In genomic region chr2:73223821-73224220, GRCh38 we compare ENCODE assay signal across 18 cellular contexts. TPM values are rescaled to one million over a fixed set of nuclear protein-coding genes. Genes with fewer than 3 reads are reported as not detected.
A peak's percentile ranks its signal among the peaks of the same experiment; 100 is the strongest.
DNase-seq lines count a peak whose midpoint lies in the region; ATAC-seq and TF ChIP-seq lines count a peak whose summit lies in the region.
"Had no signal": no experiment of that assay in that cellular context is flagged by ENCODE, and none has a peak within 500 bp of the region (broad histone marks: within the 10 kb centered on the region; RNA-seq: fewer than 3 reads in every experiment).

No MANE protein-coding gene starts in this region.

- H3K9me3 ChIP-seq in adrenal gland (replicated peaks in 1 of 3) (no peaks in the 10 kb centered on the region), right cardiac atrium (ENCODE audit: control insufficient read depth, low read length) (no peaks in the 10 kb centered on the region)
- H3K9me3 ChIP-seq: A549, BE2C had no signal

- TF ChIP-seq CTCF in adrenal gland (IDR thresholded peaks at IDR 0.05): no peak

- ATAC-seq in activated naive CD4-positive, alpha-beta T cell treated with anti-CD3 and anti-CD28 coated beads, Interleukin-2, amount 50 U/mL, for 72 hours: peak in 1 of 2 donors; percentile 45
- no peak for ATAC-seq in activated CD8-positive, alpha-beta T cell treated with anti-CD3 and anti-CD28 coated beads, Interleukin-2, amount 10 ng/mL, durations not matched to agents 7 days and 5 days
- no peak for ATAC-seq in stimulated activated effector memory CD8-positive, alpha-beta T cell treated with anti-CD3 and anti-CD28 coated beads, Interleukin-12 subunit alpha, Interleukin-12 subunit beta, amount 100 ng/mL, for 72 hours
- ATAC-seq in right cardiac atrium (no peak), GM21360 (IDR thresholded peaks at IDR 0.05; ENCODE audit: unreplicated experiment) (no peak)
- ATAC-seq: A549, GM12878, HCT116 had no signal

- DNase-seq in activated naive CD4-positive, alpha-beta T cell treated with anti-CD3 and anti-CD28 coated beads, Interleukin-2, amount 50 U/mL, for 72 hours (ENCODE audit: low spot score in 2 of 2): no peak
- DNase-seq in activated naive CD4-positive, alpha-beta T cell (lab: John Stamatoyannopoulos, UW): no peak
- DNase-seq in activated CD8-positive, alpha-beta T cell treated with anti-CD3 and anti-CD28 coated beads, Interleukin-2, amount 10 ng/mL, durations not matched to agents 7 days and 5 days: no peak
- DNase-seq in adrenal gland: peak in 4 of 7 donors; percentile 52 to 62 (median 60)
- no peak for DNase-seq in stimulated activated effector memory CD8-positive, alpha-beta T cell treated with anti-CD3 and anti-CD28 coated beads, Interleukin-12 subunit alpha, Interleukin-12 subunit beta, amount 100 ng/mL, for 72 hours (ENCODE audit: low spot score in 2 of 2)
- DNase-seq in right cardiac atrium: no peak
- DNase-seq: BE2C; CD4-positive, alpha-beta memory T cell; DMS79; GM23248 had no signal

- CTCF ChIA-PET in activated CD8-positive, alpha-beta T cell treated with anti-CD3 and anti-CD28 coated beads, Interleukin-2, amount 10 ng/mL, durations not matched to agents 7 days and 5 days (lab: Charles Lee): interaction anchor here (1.1 kb wide), 1 partner anchor 11 kb away, joined by 3 read pairs; no protein-coding TSS in a partner anchor

- H3K27me3 Mint-ChIP-seq in activated CD8-positive, alpha-beta T cell treated with anti-CD3 and anti-CD28 coated beads, Interleukin-2, amount 10 ng/mL, durations not matched to agents 7 days and 5 days (ENCODE audit: low read depth): no peaks in the 10 kb centered on the region
- H3K27me3 Mint-ChIP-seq: CD4-positive, alpha-beta memory T cell had no signal

- peak overlapping the region; percentile 57 to 72 for H3K27ac Mint-ChIP-seq in activated naive CD4-positive, alpha-beta T cell treated with anti-CD3 and anti-CD28 coated beads, Interleukin-2, amount 50 U/mL, for 72 hours
- peak overlapping the region; percentile 22 for H3K27ac Mint-ChIP-seq in activated CD8-positive, alpha-beta T cell treated with anti-CD3 and anti-CD28 coated beads, Interleukin-2, amount 10 ng/mL, durations not matched to agents 7 days and 5 days
- H3K27ac Mint-ChIP-seq in stimulated activated effector memory CD8-positive, alpha-beta T cell treated with anti-CD3 and anti-CD28 coated beads, Interleukin-12 subunit alpha, Interleukin-12 subunit beta, amount 100 ng/mL, for 72 hours: peak overlapping the region; percentile 8

- POLR2A ChIA-PET in activated CD8-positive, alpha-beta T cell treated with anti-CD3 and anti-CD28 coated beads, Interleukin-2, amount 10 ng/mL, durations not matched to agents 7 days and 5 days (lab: Charles Lee): interaction anchor here (1.1 to 2.8 kb wide), 2 partner anchors 11 to 67 kb away, joined by 3 to 10 read pairs; partner anchors contain the start of genes CCT7 and PRADC1

- no peaks in the 10 kb centered on the region for H3K9me3 Mint-ChIP-seq in activated naive CD4-positive, alpha-beta T cell treated with anti-CD3 and anti-CD28 coated beads, Interleukin-2, amount 50 U/mL, for 72 hours
- H3K9me3 Mint-ChIP-seq in activated CD8-positive, alpha-beta T cell treated with anti-CD3 and anti-CD28 coated beads, Interleukin-2, amount 10 ng/mL, durations not matched to agents 7 days and 5 days (ENCODE audit: insufficient read depth): no peaks in the 10 kb centered on the region
- H3K9me3 Mint-ChIP-seq in stimulated activated effector memory CD8-positive, alpha-beta T cell treated with anti-CD3 and anti-CD28 coated beads, Interleukin-12 subunit alpha, Interleukin-12 subunit beta, amount 100 ng/mL, for 72 hours: no peaks in the 10 kb centered on the region
- H3K9me3 Mint-ChIP-seq: CD4-positive, alpha-beta memory T cell had no signal

- no peaks in the 10 kb centered on the region for H3K4me1 ChIP-seq in adrenal gland (replicated peaks in 1 of 2)
- no peaks in the 10 kb centered on the region for H3K4me1 ChIP-seq in right cardiac atrium (ENCODE audit: control insufficient read depth, insufficient read depth, low read length)
- H3K4me1 ChIP-seq: A549, BE2C had no signal

- H3K27me3 ChIP-seq in adrenal gland (no peaks in the 10 kb centered on the region), right cardiac atrium (ENCODE audit: control insufficient read depth, insufficient read depth) (no peaks in the 10 kb centered on the region)
- H3K27me3 ChIP-seq: BE2C had no signal

- peak overlapping the region in 1 of 5 donors; percentile 21 for H3K27ac ChIP-seq in adrenal gland
- H3K27ac ChIP-seq in right cardiac atrium (ENCODE audit: low read length): no peak overlapping the region
- H3K27ac ChIP-seq: A549, C4-2B, GM23248 had no signal

- peaks cover 14% of the 10 kb centered on the region for H3K4me1 Mint-ChIP-seq in activated CD8-positive, alpha-beta T cell treated with anti-CD3 and anti-CD28 coated beads, Interleukin-2, amount 10 ng/mL, durations not matched to agents 7 days and 5 days (ENCODE audit: low read depth)
- no peaks in the 10 kb centered on the region for H3K4me1 Mint-ChIP-seq in stimulated activated effector memory CD8-positive, alpha-beta T cell treated with anti-CD3 and anti-CD28 coated beads, Interleukin-12 subunit alpha, Interleukin-12 subunit beta, amount 100 ng/mL, for 72 hours

- H3K4me3 ChIP-seq in adrenal gland (no peak overlapping the region), right cardiac atrium (ENCODE audit: low read length) (no peak overlapping the region)
- H3K4me3 ChIP-seq: A549, GM12878, GM23248 had no signal

- intact Hi-C loops in adrenal gland (cut with DNase I): no loop called here
- intact Hi-C loops in right cardiac atrium (cut with DNase I): no loop called here

- H3K36me3 Mint-ChIP-seq in activated naive CD4-positive, alpha-beta T cell treated with anti-CD3 and anti-CD28 coated beads, Interleukin-2, amount 50 U/mL, for 72 hours: no peaks in the 10 kb centered on the region
- peaks cover 24% of the 10 kb centered on the region for H3K36me3 Mint-ChIP-seq in activated CD8-positive, alpha-beta T cell treated with anti-CD3 and anti-CD28 coated beads, Interleukin-2, amount 10 ng/mL, durations not matched to agents 7 days and 5 days (ENCODE audit: low read depth)
- peaks cover 47% of the 10 kb centered on the region for H3K36me3 Mint-ChIP-seq in stimulated activated effector memory CD8-positive, alpha-beta T cell treated with anti-CD3 and anti-CD28 coated beads, Interleukin-12 subunit alpha, Interleukin-12 subunit beta, amount 100 ng/mL, for 72 hours

- WGBS in adrenal gland, 4 donors: 62 to 66% (median 65%) methylated on average over 4 of the region's 4 CpGs
- WGBS in right cardiac atrium: 84% methylated on average over 4 of the region's 4 CpGs

- no peak for TF ChIP-seq POLR2A in adrenal gland (IDR thresholded peaks at IDR 0.05)

- peaks cover 0 to 43% of the 10 kb centered on the region in 2 donors for H3K36me3 ChIP-seq in adrenal gland (replicated peaks in 1 of 2)
- H3K36me3 ChIP-seq: BE2C had no signal

- no peak overlapping the region for H3K4me3 Mint-ChIP-seq in activated CD8-positive, alpha-beta T cell treated with anti-CD3 and anti-CD28 coated beads, Interleukin-2, amount 10 ng/mL, durations not matched to agents 7 days and 5 days
- H3K4me3 Mint-ChIP-seq in stimulated activated effector memory CD8-positive, alpha-beta T cell treated with anti-CD3 and anti-CD28 coated beads, Interleukin-12 subunit alpha, Interleukin-12 subunit beta, amount 100 ng/mL, for 72 hours: no peak overlapping the region
- H3K4me3 Mint-ChIP-seq: CD4-positive, alpha-beta memory T cell had no signal

RNA-seq across cellular contexts. Expression of gene PRADC1, which starts 9.2 kb away (rescaled TPM):
- total RNA-seq in activated naive CD4-positive, alpha-beta T cell treated with anti-CD3 and anti-CD28 coated beads, Interleukin-2, amount 50 U/mL, for 72 hours: 10 to 100 TPM; 11.5 to 24.7 TPM
- total RNA-seq in activated CD8-positive, alpha-beta T cell treated with anti-CD3 and anti-CD28 coated beads, Interleukin-2, amount 10 ng/mL, durations not matched to agents 7 days and 5 days: 10 to 100 TPM; 19.0 to 19.1 TPM
- total RNA-seq in adrenal gland (10 to 100 TPM; 24.4 to 76.3 (median 33.3) TPM), right cardiac atrium (10 to 100 TPM; 73.7 to 91.3 (median 82.5) TPM)
- polyA plus RNA-seq in adrenal gland (10 to 100 TPM; 37.9 to 65.8 (median 63.2) TPM), right cardiac atrium (134 TPM)

RNA-seq across cellular contexts. Expression of gene SMYD5, which starts 9.8 kb away (rescaled TPM):
- 10 to 100 TPM; 36.0 to 41.1 TPM for total RNA-seq in activated naive CD4-positive, alpha-beta T cell treated with anti-CD3 and anti-CD28 coated beads, Interleukin-2, amount 50 U/mL, for 72 hours
- 10 to 100 TPM; 16.6 to 21.3 TPM for total RNA-seq in activated CD8-positive, alpha-beta T cell treated with anti-CD3 and anti-CD28 coated beads, Interleukin-2, amount 10 ng/mL, durations not matched to agents 7 days and 5 days
- total RNA-seq in adrenal gland: 10 to 100 TPM in 7 of 8 donors, 1 to 10 TPM in 1; 8.7 to 35.0 (median 27.8) TPM
- polyA plus RNA-seq in adrenal gland: 10 to 100 TPM; 25.7 to 45.4 (median 34.7) TPM
- total RNA-seq in right cardiac atrium: 10 to 100 TPM; 13.3 to 15.3 (median 14.1) TPM
- polyA plus RNA-seq in right cardiac atrium: 12.9 TPM

RNA-seq across cellular contexts. Expression of gene CCT7, which starts 10.3 kb away (rescaled TPM):
- total RNA-seq in activated naive CD4-positive, alpha-beta T cell treated with anti-CD3 and anti-CD28 coated beads, Interleukin-2, amount 50 U/mL, for 72 hours: 100 to 1,000 TPM; 417 to 503 TPM
- 100 to 1,000 TPM; 347 to 362 TPM for total RNA-seq in activated CD8-positive, alpha-beta T cell treated with anti-CD3 and anti-CD28 coated beads, Interleukin-2, amount 10 ng/mL, durations not matched to agents 7 days and 5 days
- 100 to 1,000 TPM; 203 to 581 (median 294) TPM for total RNA-seq in adrenal gland
- polyA plus RNA-seq in adrenal gland: 100 to 1,000 TPM; 120 to 424 (median 246) TPM
- total RNA-seq in right cardiac atrium: 100 to 1,000 TPM; 190 to 226 (median 213) TPM
- 210 TPM for polyA plus RNA-seq in right cardiac atrium

RNA-seq across cellular contexts. Expression of gene NOTO, which starts 21.4 kb away (rescaled TPM):
- not detected for total RNA-seq in activated naive CD4-positive, alpha-beta T cell treated with anti-CD3 and anti-CD28 coated beads, Interleukin-2, amount 50 U/mL, for 72 hours
- total RNA-seq in activated CD8-positive, alpha-beta T cell treated with anti-CD3 and anti-CD28 coated beads, Interleukin-2, amount 10 ng/mL, durations not matched to agents 7 days and 5 days: not detected
- total RNA-seq in adrenal gland: not detected
- under 1 TPM; 0.03 to 0.08 (median 0.05) TPM for polyA plus RNA-seq in adrenal gland
- total RNA-seq in right cardiac atrium: not detected
- polyA plus RNA-seq in right cardiac atrium: not detected
- total RNA-seq: CD4-positive, alpha-beta memory T cell; G401; GM12878; GM23248; HT1080 had no signal
- polyA plus RNA-seq: AG04450; CD4-positive, alpha-beta memory T cell; GM12878; GM23248 had no signal

Comparison
In these comparisons a context has a peak if more than half of its experiments do, and no peak if none do; other contexts are left out.
1. DNase-seq: peak in adrenal gland (4 of 7); none in activated naive CD4-positive, alpha-beta T cell treated with anti-CD3 and anti-CD28 coated beads, Interleukin-2, amount 50 U/mL, for 72 hours (0 of 2), activated naive CD4-positive, alpha-beta T cell (0 of 4), activated CD8-positive, alpha-beta T cell treated with anti-CD3 and anti-CD28 coated beads, Interleukin-2, amount 10 ng/mL, durations not matched to agents 7 days and 5 days (single experiment), stimulated activated effector memory CD8-positive, alpha-beta T cell treated with anti-CD3 and anti-CD28 coated beads, Interleukin-12 subunit alpha, Interleukin-12 subunit beta, amount 100 ng/mL, for 72 hours (0 of 2) and right cardiac atrium (0 of 3).
2. H3K27ac Mint-ChIP-seq: peak in every context shown above with its lines; median percentile 64 in activated naive CD4-positive, alpha-beta T cell treated with anti-CD3 and anti-CD28 coated beads, Interleukin-2, amount 50 U/mL, for 72 hours; 22 in activated CD8-positive, alpha-beta T cell treated with anti-CD3 and anti-CD28 coated beads, Interleukin-2, amount 10 ng/mL, durations not matched to agents 7 days and 5 days; 8 in stimulated activated effector memory CD8-positive, alpha-beta T cell treated with anti-CD3 and anti-CD28 coated beads, Interleukin-12 subunit alpha, Interleukin-12 subunit beta, amount 100 ng/mL, for 72 hours.